Comparison of ENCODE assay signal across 1 cellular context in genomic region chr4:128858875-128859696, GRCh38.
TF ChIP-seq lines count a peak whose summit lies in the region.

No MANE protein-coding gene starts in this region.

TF ChIP-seq in GM12878, 131 proteins besides CTCF, POLR2A, EP300 and RAD21 (continued from another document):
- TF ChIP-seq IRF3 (IDR thresholded peaks at IDR 0.05) = no peak
- TF ChIP-seq POLR2AphosphoS2 (IDR thresholded peaks at IDR 0.05; ENCODE audit: low read depth, low read length) = no peak
- TF ChIP-seq PBX3 (IDR thresholded peaks at IDR 0.05; ENCODE audit: insufficient replicate concordance, low read depth, low read length) = peak; percentile 61
- TF ChIP-seq E2F4 (IDR thresholded peaks at IDR 0.05; ENCODE audit: low read depth, low read length) = no peak
- TF ChIP-seq ZBTB40 (IDR thresholded peaks at IDR 0.05; ENCODE audit: borderline replicate concordance) = no peak
- TF ChIP-seq BCL3 (IDR thresholded peaks at IDR 0.05; ENCODE audit: borderline replicate concordance, insufficient read depth, low read depth, low read length, poor library complexity, severe bottlenecking) = peak; percentile 76
- TF ChIP-seq RB1 (IDR thresholded peaks at IDR 0.05; ENCODE audit: borderline replicate concordance) = no peak
- no peak for TF ChIP-seq ZNF274 (IDR thresholded peaks at IDR 0.05; ENCODE audit: insufficient read depth, insufficient read length)
- TF ChIP-seq SIX5 (IDR thresholded peaks at IDR 0.05; ENCODE audit: low read depth, low read length, severe bottlenecking) = no peak
- TF ChIP-seq KLF5 (IDR thresholded peaks at IDR 0.05; ENCODE audit: partially characterized antibody) = no peak
- TF ChIP-seq HDGF (IDR thresholded peaks at IDR 0.05) = 0 out of 2 replicates have a peak, but pooled peaks have one; percentile 34
- TF ChIP-seq CBX5 (IDR thresholded peaks at IDR 0.05; ENCODE audit: low read depth) = no peak
TF ChIP-seq in GM12878: peak in this region for 3.
